In the genomic region with DNA sequence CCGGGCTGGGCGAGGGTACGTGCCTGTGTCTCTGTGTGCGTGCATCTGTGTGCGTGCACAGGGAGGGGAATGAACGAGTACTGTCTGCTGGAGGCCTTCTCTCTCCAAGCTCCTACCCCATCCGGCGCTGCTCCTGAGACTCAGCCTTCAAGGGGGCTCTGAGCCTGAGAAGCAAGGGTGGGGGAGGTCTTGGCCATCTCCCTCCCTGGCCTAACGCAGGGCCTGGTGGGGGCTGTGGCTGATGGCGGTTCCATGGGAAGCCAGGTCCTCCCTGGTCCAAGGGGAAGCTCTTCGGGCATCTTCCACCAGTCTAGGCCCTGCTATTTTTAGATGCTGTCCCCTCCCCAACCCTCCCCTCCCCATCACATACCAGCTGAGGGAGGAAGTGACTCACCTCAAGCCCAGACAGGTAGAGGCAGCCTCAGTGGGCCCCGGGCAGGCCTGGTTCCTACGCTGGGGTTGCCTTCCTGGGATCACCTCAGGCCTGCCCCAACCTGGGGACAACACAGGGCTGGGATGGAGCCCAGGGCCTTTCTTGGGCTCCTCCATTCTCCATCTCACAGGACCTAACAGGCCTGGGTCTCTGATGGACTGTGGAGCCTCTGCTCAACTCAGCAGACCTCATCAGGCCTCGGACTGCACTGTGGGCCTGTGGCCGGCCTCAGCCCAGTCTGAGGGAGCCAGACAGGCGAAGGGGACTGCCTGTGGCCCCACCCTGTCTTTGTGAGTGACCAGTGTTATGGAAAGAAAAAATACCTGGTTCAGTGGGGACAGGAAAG, we compare ENCODE assay signal across 1 cellular context.
TF ChIP-seq lines count a peak whose summit lies in the region.

No MANE protein-coding gene starts in this region.

TF ChIP-seq in HepG2, 621 proteins besides CTCF, POLR2A, EP300 and RAD21 (continued from another document):
- TF ChIP-seq, protein P1, sequence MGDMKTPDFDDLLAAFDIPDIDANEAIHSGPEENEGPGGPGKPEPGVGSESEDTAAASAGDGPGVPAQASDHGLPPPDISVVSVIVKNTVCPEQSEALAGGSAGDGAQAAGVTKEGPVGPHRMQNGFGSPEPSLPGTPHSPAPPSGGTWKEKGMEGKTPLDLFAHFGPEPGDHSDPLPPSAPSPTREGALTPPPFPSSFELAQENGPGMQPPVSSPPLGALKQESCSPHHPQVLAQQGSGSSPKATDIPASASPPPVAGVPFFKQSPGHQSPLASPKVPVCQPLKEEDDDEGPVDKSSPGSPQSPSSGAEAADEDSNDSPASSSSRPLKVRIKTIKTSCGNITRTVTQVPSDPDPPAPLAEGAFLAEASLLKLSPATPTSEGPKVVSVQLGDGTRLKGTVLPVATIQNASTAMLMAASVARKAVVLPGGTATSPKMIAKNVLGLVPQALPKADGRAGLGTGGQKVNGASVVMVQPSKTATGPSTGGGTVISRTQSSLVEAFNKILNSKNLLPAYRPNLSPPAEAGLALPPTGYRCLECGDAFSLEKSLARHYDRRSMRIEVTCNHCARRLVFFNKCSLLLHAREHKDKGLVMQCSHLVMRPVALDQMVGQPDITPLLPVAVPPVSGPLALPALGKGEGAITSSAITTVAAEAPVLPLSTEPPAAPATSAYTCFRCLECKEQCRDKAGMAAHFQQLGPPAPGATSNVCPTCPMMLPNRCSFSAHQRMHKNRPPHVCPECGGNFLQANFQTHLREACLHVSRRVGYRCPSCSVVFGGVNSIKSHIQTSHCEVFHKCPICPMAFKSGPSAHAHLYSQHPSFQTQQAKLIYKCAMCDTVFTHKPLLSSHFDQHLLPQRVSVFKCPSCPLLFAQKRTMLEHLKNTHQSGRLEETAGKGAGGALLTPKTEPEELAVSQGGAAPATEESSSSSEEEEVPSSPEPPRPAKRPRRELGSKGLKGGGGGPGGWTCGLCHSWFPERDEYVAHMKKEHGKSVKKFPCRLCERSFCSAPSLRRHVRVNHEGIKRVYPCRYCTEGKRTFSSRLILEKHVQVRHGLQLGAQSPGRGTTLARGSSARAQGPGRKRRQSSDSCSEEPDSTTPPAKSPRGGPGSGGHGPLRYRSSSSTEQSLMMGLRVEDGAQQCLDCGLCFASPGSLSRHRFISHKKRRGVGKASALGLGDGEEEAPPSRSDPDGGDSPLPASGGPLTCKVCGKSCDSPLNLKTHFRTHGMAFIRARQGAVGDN (CRISPR knock-in tag; IDR thresholded peaks at IDR 0.05), result peak; percentile 29; the same call in 1 of the 2 replicates
- TF ChIP-seq ZNF317 (CRISPR knock-in tag; IDR thresholded peaks at IDR 0.05) (no peak), SCMH1 (CRISPR knock-in tag; IDR thresholded peaks at IDR 0.05; ENCODE audit: borderline replicate concordance) (no peak), ETV6 (CRISPR knock-in tag; conservative IDR thresholded peaks at IDR 0.05) (no peak)
